In the genomic region with DNA sequence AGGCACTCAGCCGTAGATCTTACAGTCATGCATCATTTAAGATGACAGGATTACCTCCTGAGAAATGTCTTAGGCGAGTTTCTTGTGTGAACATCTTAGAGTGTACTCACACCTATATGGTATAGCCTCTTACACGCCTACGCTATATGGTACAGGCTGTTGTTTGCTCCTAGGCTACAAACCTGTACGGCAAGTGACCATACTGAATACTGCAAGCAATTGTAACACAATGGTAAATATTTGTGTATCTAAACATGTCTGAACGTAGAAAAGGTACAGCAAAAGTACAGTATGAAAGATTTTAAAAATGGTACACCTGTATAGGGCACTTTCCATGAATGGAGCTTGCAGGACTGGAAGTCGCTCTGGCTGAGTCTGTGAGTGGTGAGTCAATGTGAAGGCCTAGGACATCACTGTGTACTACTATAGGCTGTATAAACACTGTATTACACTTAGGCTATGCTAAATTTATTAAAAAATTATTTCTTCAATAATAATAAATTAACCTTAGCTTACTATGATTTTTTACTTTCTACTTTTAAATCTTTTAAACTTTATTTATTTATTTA, we compare ENCODE assay signal across 9 cellular contexts. TPM values are rescaled to one million over a fixed set of nuclear protein-coding genes. Genes with fewer than 3 reads are reported as not detected.
DNase-seq lines count a peak whose midpoint lies in the region; ATAC-seq and TF ChIP-seq lines count a peak whose summit lies in the region.
"Had no signal": no experiment of that assay in that cellular context is flagged by ENCODE, and none has a peak within 500 bp of the region (broad histone marks: within the 10 kb centered on the region; RNA-seq: fewer than 3 reads in every experiment).

No MANE protein-coding gene starts in this region.

- TF ChIP-seq POLR2A in stomach (IDR thresholded peaks at IDR 0.05) = no peak

- intact Hi-C loops in activated CD4-positive, alpha-beta T cell treated with anti-CD3 and anti-CD28 coated beads, Interleukin-2, amount 10 ng/mL, durations not matched to agents 24 days and 14 days (cut with micrococcal nuclease) = no loop called here
- intact Hi-C loops in activated CD4-positive, alpha-beta memory T cell treated with anti-CD3 and anti-CD28 coated beads for 36 hours (cut with micrococcal nuclease) = no loop called here
- intact Hi-C loops in stomach (cut with DNase I; ENCODE audit: low total_unique reads) = no loop called here

- 52 to 78% (median 75%) methylated on average over 7 of the region's 7 CpGs for WGBS in stomach, 5 donors

- CTCF ChIA-PET in activated CD4-positive, alpha-beta memory T cell treated with anti-CD3 and anti-CD28 coated beads for 36 hours (lab: Charles Lee) = interaction anchor here (0.6 kb wide), 1 partner anchor 197 kb away, joined by 3 read pairs; no protein-coding TSS in a partner anchor

- no peak for TF ChIP-seq EP300 in stomach (IDR thresholded peaks at IDR 0.05)

- H3K4me3 ChIP-seq in iPS-18a (ENCODE audit: low read length) (peak overlapping the region; percentile 58), stomach (peak overlapping the region; percentile 78 to 91 (median 86))

- H3K9me3 Mint-ChIP-seq in activated CD4-positive, alpha-beta T cell treated with anti-CD3 and anti-CD28 coated beads, Interleukin-2, amount 10 ng/mL, durations not matched to agents 24 days and 14 days = no peaks in the 10 kb centered on the region
- H3K9me3 Mint-ChIP-seq in activated CD4-positive, alpha-beta memory T cell treated with anti-CD3 and anti-CD28 coated beads for 36 hours = no peaks in the 10 kb centered on the region

- no peak overlapping the region for H3K27ac Mint-ChIP-seq in activated CD4-positive, alpha-beta T cell treated with anti-CD3 and anti-CD28 coated beads, Interleukin-2, amount 10 ng/mL, durations not matched to agents 24 days and 14 days
- no peak overlapping the region for H3K27ac Mint-ChIP-seq in activated CD4-positive, alpha-beta memory T cell treated with anti-CD3 and anti-CD28 coated beads for 36 hours

- H3K9ac ChIP-seq in iPS-18a (ENCODE audit: low read length) = no peak overlapping the region

- ATAC-seq in HG02798 (IDR thresholded peaks at IDR 0.05; ENCODE audit: poor library complexity, unreplicated experiment) = no peak

- no peak for TF ChIP-seq CTCF in stomach (IDR thresholded peaks at IDR 0.05)

- H3K27me3 ChIP-seq in iPS-18a (ENCODE audit: control insufficient read depth, insufficient read depth, low read length) (peaks cover 41% of the 10 kb centered on the region), stomach (peaks cover 0 to 35% (median 9%) of the 10 kb centered on the region in 3 donors)

- H3K9me3 ChIP-seq in iPS-18a (ENCODE audit: control insufficient read depth, low read depth, low read length) (no peaks in the 10 kb centered on the region), stomach (no peaks in the 10 kb centered on the region)
- H3K9me3 ChIP-seq: thoracic aorta had no signal

- H3K4me1 ChIP-seq in iPS-18a (ENCODE audit: control insufficient read depth, low read depth, low read length) (no peaks in the 10 kb centered on the region), stomach (peaks cover 0 to 25% (median 11%) of the 10 kb centered on the region in 4 donors)

- no peak for DNase-seq in activated CD4-positive, alpha-beta T cell treated with anti-CD3 and anti-CD28 coated beads, Interleukin-2, amount 10 ng/mL, durations not matched to agents 24 days and 14 days
- DNase-seq in activated CD4-positive, alpha-beta T cell treated with anti-CD3 and anti-CD28 coated beads, Interleukin-2, amount 50 U/mL, for 48 hours = no peak
- no peak for DNase-seq in activated CD4-positive, alpha-beta memory T cell treated with anti-CD3 and anti-CD28 coated beads for 36 hours
- DNase-seq in stomach = no peak
- DNase-seq in NCI-H2081 (lab: John Stamatoyannopoulos, UW) = no peak
- DNase-seq in RPMI8226 = no peak

- H3K27ac ChIP-seq in iPS-18a (ENCODE audit: low read length) = no peak overlapping the region
- peak overlapping the region; percentile 88 to 95 (median 89) for H3K27ac ChIP-seq in stomach
- H3K27ac ChIP-seq: thoracic aorta had no signal

- H3K36me3 ChIP-seq in iPS-18a (ENCODE audit: control insufficient read depth, low read depth, low read length) (no peaks in the 10 kb centered on the region), stomach (no peaks in the 10 kb centered on the region)
- H3K36me3 ChIP-seq: thoracic aorta had no signal

- POLR2A ChIA-PET in activated CD4-positive, alpha-beta memory T cell treated with anti-CD3 and anti-CD28 coated beads for 36 hours (lab: Charles Lee) = no interaction called here

- H3K27me3 Mint-ChIP-seq in activated CD4-positive, alpha-beta T cell treated with anti-CD3 and anti-CD28 coated beads, Interleukin-2, amount 10 ng/mL, durations not matched to agents 24 days and 14 days = peaks cover 80% of the 10 kb centered on the region
- H3K27me3 Mint-ChIP-seq in activated CD4-positive, alpha-beta memory T cell treated with anti-CD3 and anti-CD28 coated beads for 36 hours = peaks cover 58% of the 10 kb centered on the region

- peak overlapping the region; percentile 63 for H3K4me3 Mint-ChIP-seq in activated CD4-positive, alpha-beta T cell treated with anti-CD3 and anti-CD28 coated beads, Interleukin-2, amount 10 ng/mL, durations not matched to agents 24 days and 14 days
- peak overlapping the region; percentile 63 for H3K4me3 Mint-ChIP-seq in activated CD4-positive, alpha-beta memory T cell treated with anti-CD3 and anti-CD28 coated beads for 36 hours

- no peaks in the 10 kb centered on the region for H3K36me3 Mint-ChIP-seq in activated CD4-positive, alpha-beta T cell treated with anti-CD3 and anti-CD28 coated beads, Interleukin-2, amount 10 ng/mL, durations not matched to agents 24 days and 14 days (ENCODE audit: low read depth)
- no peaks in the 10 kb centered on the region for H3K36me3 Mint-ChIP-seq in activated CD4-positive, alpha-beta memory T cell treated with anti-CD3 and anti-CD28 coated beads for 36 hours

- peaks cover 5% of the 10 kb centered on the region for H3K4me1 Mint-ChIP-seq in activated CD4-positive, alpha-beta T cell treated with anti-CD3 and anti-CD28 coated beads, Interleukin-2, amount 10 ng/mL, durations not matched to agents 24 days and 14 days
- peaks cover 3% of the 10 kb centered on the region for H3K4me1 Mint-ChIP-seq in activated CD4-positive, alpha-beta memory T cell treated with anti-CD3 and anti-CD28 coated beads for 36 hours (ENCODE audit: low read depth)

RNA-seq across cellular contexts. Expression of a gene that starts 0.5 kb away (rescaled TPM):
- total RNA-seq in activated CD4-positive, alpha-beta T cell treated with anti-CD3 and anti-CD28 coated beads, Interleukin-2, amount 10 ng/mL, durations not matched to agents 24 days and 14 days = not detected in 2 replicates
- not detected for total RNA-seq in activated CD4-positive, alpha-beta memory T cell treated with anti-CD3 and anti-CD28 coated beads for 36 hours
- 10 to 100 TPM in 2 of 5 donors, 1 to 10 TPM in 2, under 1 TPM in 1; 0.45 to 38.5 (median 5.2) TPM for total RNA-seq in stomach
- polyA plus RNA-seq in stomach = 10 to 100 TPM in 1 of 3 donors, 1 to 10 TPM in 2; 6.8 to 13.6 (median 7.1) TPM
